21 cellular contexts compared by ENCODE assay signal in genomic region chr11:115576606-115577005, GRCh38.
"Had no signal": no experiment of that assay in that cellular context is flagged by ENCODE, and none has a peak within 500 bp of the region (broad histone marks: within the 10 kb centered on the region; RNA-seq: fewer than 3 reads in every experiment).

No MANE protein-coding gene starts in this region.

- DNase-seq: activated CD4-positive, alpha-beta T cell treated with anti-CD3 and anti-CD28 coated beads for 36 hours; activated CD4-positive, CD25-positive, alpha-beta regulatory T cell; activated CD8-positive, alpha-beta memory T cell treated with anti-CD3 and anti-CD28 coated beads, Interleukin-2, amount 10 ng/mL, durations not matched to agents 7 days and 5 days; activated CD8-positive, alpha-beta T cell treated with anti-CD3 and anti-CD28 coated beads, Interleukin-2, amount 10 ng/mL, durations not matched to agents 7 days and 5 days; activated naive CD8-positive, alpha-beta T cell treated with anti-CD3 and anti-CD28 coated beads, Interleukin-2, amount 50 U/mL, for 24 hours; activated T-cell treated with anti-CD3 and anti-CD28 coated beads, Interleukin-2, amount 50 U/mL, for 48 hours; amygdala; dermis blood vessel endothelial cell; effector CD4-positive, alpha-beta T cell; esophagus squamous epithelium; hippocampal formation; immature natural killer cell; kidney; natural killer cell; posterior cingulate gyrus; right lobe of liver; stimulated activated CD4-positive, alpha-beta T cell treated with anti-CD3 and anti-CD28 coated beads, Interleukin-2, amount 100 ng/mL, for 48 hours; stimulated activated naive CD8-positive, alpha-beta T cell treated with anti-CD3 and anti-CD28 coated beads, Interleukin-15, Interleukin-2, amounts not matched to agents 100 U/mL and 50 U/mL, for 24 hours; testis; transverse colon; uterus had no signal

- H3K27ac ChIP-seq: esophagus squamous epithelium, right lobe of liver, testis, transverse colon, uterus had no signal

- H3K36me3 ChIP-seq: esophagus squamous epithelium, right lobe of liver, transverse colon, uterus had no signal

- H3K27me3 ChIP-seq: esophagus squamous epithelium, right lobe of liver, testis, transverse colon, uterus had no signal

- ATAC-seq: activated CD4-positive, alpha-beta T cell treated with anti-CD3 and anti-CD28 coated beads for 36 hours; activated CD8-positive, alpha-beta memory T cell treated with anti-CD3 and anti-CD28 coated beads, Interleukin-2, amount 10 ng/mL, durations not matched to agents 7 days and 5 days; activated CD8-positive, alpha-beta T cell treated with anti-CD3 and anti-CD28 coated beads, Interleukin-2, amount 10 ng/mL, durations not matched to agents 7 days and 5 days; activated naive CD8-positive, alpha-beta T cell treated with anti-CD3 and anti-CD28 coated beads, Interleukin-2, amount 50 U/mL, for 24 hours; natural killer cell; right lobe of liver; stimulated activated naive CD8-positive, alpha-beta T cell treated with anti-CD3 and anti-CD28 coated beads, Interleukin-15, Interleukin-2, amounts not matched to agents 100 U/mL and 50 U/mL, for 24 hours had no signal

- H3K4me1 ChIP-seq: right lobe of liver, uterus had no signal

- H3K4me3 ChIP-seq: esophagus squamous epithelium, right lobe of liver, testis, transverse colon, uterus had no signal

- H3K9me3 ChIP-seq: esophagus squamous epithelium, right lobe of liver, testis, transverse colon, uterus had no signal
